ENCODE assay signal across 22 cellular contexts in the genomic region with DNA sequence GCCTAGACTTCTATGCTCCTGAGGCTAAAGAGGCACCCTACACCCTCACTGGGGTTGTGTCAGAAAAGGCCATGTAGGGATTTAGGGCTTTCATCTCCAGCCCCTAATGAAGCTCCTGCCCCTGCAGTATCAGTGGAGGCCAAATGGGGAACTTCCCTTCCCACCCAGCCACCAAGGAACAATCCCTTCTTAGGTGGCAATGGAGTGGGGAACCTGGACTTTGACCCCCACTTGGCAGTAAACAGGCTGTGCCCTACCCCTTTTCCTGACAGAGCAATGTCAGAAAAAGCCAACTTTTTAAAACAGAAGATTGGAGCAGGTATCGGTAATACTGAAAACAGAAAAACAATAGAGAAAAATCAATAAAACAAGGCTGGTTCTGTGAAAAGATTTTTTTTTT.
"Had no signal": no experiment of that assay in that cellular context is flagged by ENCODE, and none has a peak within 500 bp of the region (broad histone marks: within the 10 kb centered on the region; RNA-seq: fewer than 3 reads in every experiment).

No MANE protein-coding gene starts in this region.

- H3K4me2 ChIP-seq: hepatocyte had no signal

- H3K36me3 Mint-ChIP-seq: stimulated activated naive B cell treated with anti-CD40 and anti-IgM and Interleukin-4, amounts not matched to agents 10 μg/mL and 1 μg/mL and 100 μg/mL, for 72 hours had no signal

- H3K9me3 ChIP-seq: pancreas, prostate gland, testis, tibial nerve had no signal

- H3K27ac ChIP-seq: dorsolateral prefrontal cortex, hepatocyte, pancreas, prostate gland, testis, tibial nerve had no signal

- H3K27ac Mint-ChIP-seq: stimulated activated naive B cell treated with anti-CD40 and anti-IgM and Interleukin-4, amounts not matched to agents 10 μg/mL and 1 μg/mL and 100 μg/mL, for 72 hours; stimulated activated naive CD8-positive, alpha-beta T cell treated with anti-CD3 and anti-CD28 coated beads, Interleukin-15, amount 100 ng/mL, for 72 hours had no signal

- H3K4me1 Mint-ChIP-seq: naive thymus-derived CD8-positive, alpha-beta T cell; neural crest cell; stimulated activated naive B cell treated with anti-CD40 and anti-IgM and Interleukin-4, amounts not matched to agents 10 μg/mL and 1 μg/mL and 100 μg/mL, for 72 hours; stimulated activated naive CD8-positive, alpha-beta T cell treated with anti-CD3 and anti-CD28 coated beads, Interleukin-15, amount 100 ng/mL, for 72 hours had no signal

- H3K9me3 Mint-ChIP-seq: naive thymus-derived CD8-positive, alpha-beta T cell; neural crest cell; stimulated activated naive B cell treated with anti-CD40 and anti-IgM and Interleukin-4, amounts not matched to agents 10 μg/mL and 1 μg/mL and 100 μg/mL, for 72 hours; stimulated activated naive CD8-positive, alpha-beta T cell treated with anti-CD3 and anti-CD28 coated beads, Interleukin-15, amount 100 ng/mL, for 72 hours had no signal

- H3K79me2 ChIP-seq: hepatocyte had no signal

- FAIRE-seq: kidney, pancreas had no signal

- H3K4me3 Mint-ChIP-seq: naive thymus-derived CD8-positive, alpha-beta T cell; neural crest cell; stimulated activated naive B cell treated with anti-CD40 and anti-IgM and Interleukin-4, amounts not matched to agents 10 μg/mL and 1 μg/mL and 100 μg/mL, for 72 hours; stimulated activated naive CD8-positive, alpha-beta T cell treated with anti-CD3 and anti-CD28 coated beads, Interleukin-15, amount 100 ng/mL, for 72 hours had no signal

- H3K36me3 ChIP-seq: pancreas, prostate gland, tibial nerve had no signal

- H3K4me3 ChIP-seq: dorsolateral prefrontal cortex, hepatocyte, pancreas, prostate gland, testis, tibial nerve had no signal

- H3K27me3 Mint-ChIP-seq: stimulated activated naive B cell treated with anti-CD40 and anti-IgM and Interleukin-4, amounts not matched to agents 10 μg/mL and 1 μg/mL and 100 μg/mL, for 72 hours; stimulated activated naive CD8-positive, alpha-beta T cell treated with anti-CD3 and anti-CD28 coated beads, Interleukin-15, amount 100 ng/mL, for 72 hours had no signal

- H3K4me1 ChIP-seq: prostate gland, testis, tibial nerve had no signal

- DNase-seq: cortex of kidney; dorsolateral prefrontal cortex; effector CD8-positive, alpha-beta T cell; foreskin melanocyte; head of caudate nucleus; kidney; left cardiac atrium; left ventricle myocardium superior; mesendoderm; naive thymus-derived CD8-positive, alpha-beta T cell; nucleus accumbens; pancreas; stimulated activated CD4-positive, alpha-beta T cell treated with anti-CD3 and anti-CD28 coated beads, Interleukin-2, amount 100 ng/mL, for 24 hours; stimulated activated CD4-positive, alpha-beta T cell treated with anti-CD3 and anti-CD28 coated beads, Interleukin-4, amount 100 ng/mL, for 4 hours; stimulated activated naive B cell treated with anti-CD40 and anti-IgM and Interleukin-4, amounts not matched to agents 10 μg/mL and 1 μg/mL and 100 μg/mL, for 72 hours; stimulated activated naive CD8-positive, alpha-beta T cell treated with anti-CD3 and anti-CD28 coated beads, Interleukin-15, amount 100 ng/mL, for 72 hours; testis had no signal

- ATAC-seq: left cardiac atrium; left ventricle myocardium superior; naive thymus-derived CD8-positive, alpha-beta T cell; sciatic nerve; stimulated activated naive B cell treated with anti-CD40 and anti-IgM and Interleukin-4, amounts not matched to agents 10 μg/mL and 1 μg/mL and 100 μg/mL, for 72 hours; stimulated activated naive CD8-positive, alpha-beta T cell treated with anti-CD3 and anti-CD28 coated beads, Interleukin-15, amount 100 ng/mL, for 72 hours had no signal

- H3K27me3 ChIP-seq: dorsolateral prefrontal cortex, hepatocyte, pancreas, testis, tibial nerve had no signal

- H2AFZ ChIP-seq: hepatocyte had no signal
